In the genomic region with DNA sequence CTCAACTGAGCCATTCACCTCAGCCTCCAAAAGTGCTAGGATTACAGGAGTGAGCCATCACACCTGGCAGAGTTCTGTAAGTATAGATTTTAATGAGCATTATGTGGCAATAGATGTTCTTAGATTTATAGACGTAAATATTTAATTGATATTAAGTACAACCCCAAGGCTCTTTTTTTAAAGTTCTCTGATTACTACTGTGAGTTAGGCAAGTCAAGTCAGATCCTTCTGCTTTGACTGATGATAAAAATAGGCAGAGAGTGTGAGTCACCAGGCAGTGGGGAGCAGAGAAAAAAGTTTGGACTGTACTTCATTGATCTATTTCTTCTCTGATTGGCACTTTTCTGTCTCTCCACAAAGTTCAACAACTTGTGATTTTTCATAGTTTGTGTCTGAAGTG, we compare ENCODE assay signal across 14 cellular contexts.
"Had no signal": no experiment of that assay in that cellular context is flagged by ENCODE, and none has a peak within 500 bp of the region (broad histone marks: within the 10 kb centered on the region; RNA-seq: fewer than 3 reads in every experiment).

No MANE protein-coding gene starts in this region.

- DNase-seq: activated naive CD4-positive, alpha-beta T cell; activated naive CD8-positive, alpha-beta T cell treated with anti-CD3 and anti-CD28 coated beads for 36 hours; amniotic stem cell; colonic mucosa; heart right ventricle; left colon; lower lobe of right lung; nephron progenitor cell; nucleus accumbens; sigmoid colon; stimulated activated naive B cell treated with anti-CD40 and anti-IgM and Interleukin-4, amounts not matched to agents 10 μg/mL and 1 μg/mL and 100 μg/mL, for 72 hours; upper lobe of right lung had no signal

- H3K4me1 ChIP-seq: colonic mucosa, heart right ventricle, lower lobe of right lung, sigmoid colon, upper lobe of right lung had no signal

- H3K27ac ChIP-seq: colonic mucosa, heart right ventricle, lower lobe of right lung, sigmoid colon, thoracic aorta, upper lobe of right lung had no signal

- H3K4me3 ChIP-seq: colonic mucosa, heart right ventricle, lower lobe of right lung, sigmoid colon, thoracic aorta, upper lobe of right lung had no signal

- ATAC-seq: activated CD4-positive, CD25-positive, alpha-beta regulatory T cell treated with anti-CD3 and anti-CD28 coated beads, Interleukin-2, amount 50 U/mL, for 24 hours; heart right ventricle; left colon; lower lobe of right lung; stimulated activated naive B cell treated with anti-CD40 and anti-IgM and Interleukin-4, amounts not matched to agents 10 μg/mL and 1 μg/mL and 100 μg/mL, for 72 hours; upper lobe of right lung had no signal

- H3K27me3 ChIP-seq: colonic mucosa, heart right ventricle, sigmoid colon, upper lobe of right lung had no signal

- H3K9me3 ChIP-seq: colonic mucosa, heart right ventricle, lower lobe of right lung, sigmoid colon, thoracic aorta, upper lobe of right lung had no signal

- H3K36me3 ChIP-seq: colonic mucosa, heart right ventricle, lower lobe of right lung, sigmoid colon, thoracic aorta, upper lobe of right lung had no signal
